Comparison of ENCODE assay signal across 8 cellular contexts in genomic region chr7:106793015-106793651, GRCh38.
DNase-seq lines count a peak whose midpoint lies in the region; ATAC-seq and TF ChIP-seq lines count a peak whose summit lies in the region.

No MANE protein-coding gene starts in this region.

- no peaks in the 10 kb centered on the region for H3K36me3 ChIP-seq in CD4-positive, CD25-positive, alpha-beta regulatory T cell (ENCODE audit: control insufficient read depth, insufficient read depth, low read length)
- H3K36me3 ChIP-seq in OCI-LY1 (ENCODE audit: insufficient read depth, low read length), result no peaks in the 10 kb centered on the region

- no peaks in the 10 kb centered on the region for H4K20me1 ChIP-seq in OCI-LY1 (ENCODE audit: insufficient read depth, low read length)

- TF ChIP-seq CTCF in GM13976 (IDR thresholded peaks at IDR 0.05; ENCODE audit: borderline replicate concordance, control extremely low read depth, extremely low read depth, insufficient read depth, missing control alignments) (peak; percentile 53), OCI-LY1 (IDR thresholded peaks at IDR 0.05; ENCODE audit: low read length) (peak; percentile 95), choroid plexus epithelial cell (conservative IDR thresholded peaks at IDR 0.05; ENCODE audit: low read depth, low read length) (peak; percentile 56), nephron progenitor cell (IDR thresholded peaks at IDR 0.05) (peak; percentile 70)

- H3K27ac ChIP-seq in CD4-positive, CD25-positive, alpha-beta regulatory T cell (ENCODE audit: insufficient read depth, low read length, poor library complexity, severe bottlenecking), result no peak overlapping the region
- H3K27ac ChIP-seq in OCI-LY1 (ENCODE audit: low read depth, low read length, poor library complexity, severe bottlenecking), result no peak overlapping the region

- no peak overlapping the region for H3K9ac ChIP-seq in OCI-LY1 (ENCODE audit: low read length)

- H3K27ac Mint-ChIP-seq in CD4-positive, CD25-positive, alpha-beta regulatory T cell, result no peak overlapping the region
- H3K27ac Mint-ChIP-seq in nephron progenitor cell, result no peak overlapping the region

- no peaks in the 10 kb centered on the region for H3F3A ChIP-seq in OCI-LY1 (ENCODE audit: insufficient read depth, low read length)

- H3K36me3 Mint-ChIP-seq in CD4-positive, CD25-positive, alpha-beta regulatory T cell, result no peaks in the 10 kb centered on the region
- H3K36me3 Mint-ChIP-seq in nephron progenitor cell (ENCODE audit: low read depth), result no peaks in the 10 kb centered on the region

- in situ Hi-C loops in GM13976 (cut with MboI; ENCODE audit: low sequenced_read_pairs, unreplicated experiment), result loop anchor here (5.0 kb wide), 1 partner anchor 354 kb away; no protein-coding TSS in a partner anchor

- H3K4me1 ChIP-seq in CD4-positive, CD25-positive, alpha-beta regulatory T cell (ENCODE audit: control insufficient read depth, insufficient read depth, low read length, poor library complexity, severe bottlenecking), result no peaks in the 10 kb centered on the region
- no peaks in the 10 kb centered on the region for H3K4me1 ChIP-seq in OCI-LY1 (ENCODE audit: insufficient read depth, low read length, severe bottlenecking)

- peaks cover 0 to under 1% (median 0%) of the 10 kb centered on the region in 7 donors for H3K9me3 Mint-ChIP-seq in CD4-positive, CD25-positive, alpha-beta regulatory T cell
- H3K9me3 Mint-ChIP-seq in nephron progenitor cell, result peaks cover 18% of the 10 kb centered on the region

- ATAC-seq in CD4-positive, CD25-positive, alpha-beta regulatory T cell (ENCODE audit: low read depth in 2 of 2), result peak in 1 of 2 donors; percentile 61
- ATAC-seq in HG03442 (IDR thresholded peaks at IDR 0.05; ENCODE audit: unreplicated experiment), result no peak

- H3K4me3 ChIP-seq in CD4-positive, CD25-positive, alpha-beta regulatory T cell (ENCODE audit: low read depth, low read length), result no peak overlapping the region
- H3K4me3 ChIP-seq in OCI-LY1 (ENCODE audit: low read depth, low read length, poor library complexity, severe bottlenecking) (no peak overlapping the region), choroid plexus epithelial cell (ENCODE audit: low read depth, low read length) (no peak overlapping the region)

- H3K9me3 ChIP-seq in CD4-positive, CD25-positive, alpha-beta regulatory T cell (ENCODE audit: control insufficient read depth in 2 of 2, low read length in 2 of 2), result peaks cover 0 to 3% of the 10 kb centered on the region in 2 experiments
- H3K9me3 ChIP-seq in OCI-LY1 (ENCODE audit: low read length), result peaks cover 6% of the 10 kb centered on the region

- H3K4me3 Mint-ChIP-seq in CD4-positive, CD25-positive, alpha-beta regulatory T cell, result no peak overlapping the region
- H3K4me3 Mint-ChIP-seq in nephron progenitor cell, result no peak overlapping the region

- H3K79me2 ChIP-seq in OCI-LY1 (ENCODE audit: insufficient read depth, low read length), result no peaks in the 10 kb centered on the region

- H2AFZ ChIP-seq in OCI-LY1 (ENCODE audit: low read length), result no peak overlapping the region

- no peaks in the 10 kb centered on the region for H3K9me2 ChIP-seq in OCI-LY1 (ENCODE audit: low read depth, low read length)

- H3K27me3 ChIP-seq in CD4-positive, CD25-positive, alpha-beta regulatory T cell (ENCODE audit: control insufficient read depth, insufficient read depth, low read length), result peaks cover 7% of the 10 kb centered on the region
- no peaks in the 10 kb centered on the region for H3K27me3 ChIP-seq in OCI-LY1 (ENCODE audit: insufficient read depth, low read length)

- peak; percentile 20 to 59 (median 54) for DNase-seq in CD4-positive, CD25-positive, alpha-beta regulatory T cell
- DNase-seq in GM13976 (ENCODE audit: low spot score) (peak; percentile 44), choroid plexus epithelial cell (ENCODE audit: low read depth) (peak; percentile 58), nephron progenitor cell (peak; percentile 20), NCI-H774 (lab: John Stamatoyannopoulos, UW) (no peak)
- DNase-seq in activated effector memory CD4-positive, alpha-beta T cell treated with anti-CD3 and anti-CD28 coated beads, Interleukin-2, amount 50 U/mL, for 16 hours, result no peak

- H3K4me1 Mint-ChIP-seq in CD4-positive, CD25-positive, alpha-beta regulatory T cell, result peaks cover 0 to 5% (median 3%) of the 10 kb centered on the region in 4 donors
- H3K4me1 Mint-ChIP-seq in nephron progenitor cell, result peaks cover 5% of the 10 kb centered on the region

- peaks cover 40% of the 10 kb centered on the region for H3K27me3 Mint-ChIP-seq in CD4-positive, CD25-positive, alpha-beta regulatory T cell
- H3K27me3 Mint-ChIP-seq in nephron progenitor cell (ENCODE audit: low read depth, poor library complexity), result peaks cover 12% of the 10 kb centered on the region

- H3K4me2 ChIP-seq in OCI-LY1 (ENCODE audit: low read length), result no peak overlapping the region

Comparison
In these comparisons a context has a peak if more than half of its experiments do, and no peak if none do; other contexts are left out.
1. DNase-seq: peak in CD4-positive, CD25-positive, alpha-beta regulatory T cell (3 of 3), GM13976 (single experiment), choroid plexus epithelial cell (single experiment) and nephron progenitor cell (single experiment); none in activated effector memory CD4-positive, alpha-beta T cell treated with anti-CD3 and anti-CD28 coated beads, Interleukin-2, amount 50 U/mL, for 16 hours (single experiment) and NCI-H774 (single experiment).
2. Peak in every context shown above with its lines, with median percentiles within 50 percentile points of each other: CTCF ChIP-seq.